Comparison of ENCODE assay signal across 9 cellular contexts in the genomic region with DNA sequence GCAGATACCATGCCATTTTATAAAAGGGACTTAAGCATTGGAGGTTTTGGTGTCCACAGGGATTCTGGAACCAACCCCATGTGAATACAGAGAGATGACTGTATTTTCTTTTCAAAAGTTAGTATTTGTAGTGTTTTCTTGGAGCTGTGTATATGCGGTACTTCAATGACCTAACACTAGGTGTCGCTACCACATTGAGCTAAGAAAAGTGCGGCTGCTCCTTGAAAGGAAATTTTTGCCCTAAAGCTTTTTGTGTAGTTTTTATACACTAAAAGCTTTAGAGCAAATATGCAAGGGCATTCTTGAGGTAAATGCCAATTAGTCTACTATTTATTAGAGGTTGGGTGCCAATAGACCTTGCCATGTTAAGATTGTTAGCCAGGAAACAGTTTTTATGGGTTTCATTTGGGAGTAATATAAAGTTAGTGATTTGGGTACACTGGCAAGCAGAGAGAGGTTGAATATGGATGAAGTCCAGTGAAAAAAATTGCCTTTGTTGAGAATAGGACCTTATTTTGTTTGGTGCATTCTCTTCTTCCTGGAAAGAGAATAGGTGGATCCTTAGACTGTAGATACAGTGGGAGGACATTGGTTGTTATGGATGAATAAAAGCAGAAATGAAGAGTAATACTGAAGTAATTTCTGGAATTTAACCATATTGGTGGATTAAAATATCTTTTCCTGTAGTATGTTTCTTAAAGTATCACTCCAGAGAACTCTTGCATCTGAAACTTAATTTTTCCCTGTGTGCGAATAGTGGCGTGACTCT. TPM values are rescaled to one million over a fixed set of nuclear protein-coding genes. Genes with fewer than 3 reads are reported as not detected.
DNase-seq lines count a peak whose midpoint lies in the region; ATAC-seq and TF ChIP-seq lines count a peak whose summit lies in the region.
"Had no signal": no experiment of that assay in that cellular context is flagged by ENCODE, and none has a peak within 500 bp of the region (broad histone marks: within the 10 kb centered on the region; RNA-seq: fewer than 3 reads in every experiment).

No MANE protein-coding gene starts in this region.

- 37 to 40% methylated on average over 5 of the region's 5 CpGs for WGBS in heart right ventricle, 2 donors

- TF ChIP-seq CTCF in heart right ventricle (IDR thresholded peaks at IDR 0.05), result peak; percentile 77 to 94 (median 89)

- no peaks in the 10 kb centered on the region for H3K27me3 ChIP-seq in NT2/D1 (ENCODE audit: insufficient read depth, insufficient read length)
- no peaks in the 10 kb centered on the region for H3K27me3 ChIP-seq in heart right ventricle

- no peaks in the 10 kb centered on the region for H3K27me3 Mint-ChIP-seq in activated naive CD8-positive, alpha-beta T cell treated with anti-CD3 and anti-CD28 coated beads, Interleukin-2, amount 10 ng/mL, durations not matched to agents 7 days and 5 days
- H3K27me3 Mint-ChIP-seq: activated naive CD4-positive, alpha-beta T cell treated with anti-CD3 and anti-CD28 coated beads, Interleukin-2, amount 50 U/mL, for 24 hours had no signal

- H3K9me3 ChIP-seq in NT2/D1 (ENCODE audit: insufficient read depth, low read length), result no peaks in the 10 kb centered on the region
- no peaks in the 10 kb centered on the region for H3K9me3 ChIP-seq in heart right ventricle

- POLR2A ChIA-PET in activated naive CD8-positive, alpha-beta T cell treated with anti-CD3 and anti-CD28 coated beads, Interleukin-2, amount 10 ng/mL, durations not matched to agents 7 days and 5 days (lab: Charles Lee), result no interaction called here

- H3K36me3 Mint-ChIP-seq in activated naive CD8-positive, alpha-beta T cell treated with anti-CD3 and anti-CD28 coated beads, Interleukin-2, amount 10 ng/mL, durations not matched to agents 7 days and 5 days, result no peaks in the 10 kb centered on the region
- H3K36me3 Mint-ChIP-seq: activated naive CD4-positive, alpha-beta T cell treated with anti-CD3 and anti-CD28 coated beads, Interleukin-2, amount 50 U/mL, for 24 hours had no signal

- ATAC-seq in activated naive CD8-positive, alpha-beta T cell treated with anti-CD3 and anti-CD28 coated beads, Interleukin-2, amount 10 ng/mL, durations not matched to agents 7 days and 5 days (ENCODE audit: low read depth), result peak; percentile 45
- ATAC-seq in heart right ventricle (peak in 2 of 8 donors; percentile 42 to 59), GM19351 (IDR thresholded peaks at IDR 0.05; ENCODE audit: unreplicated experiment) (no peak), HG03432 (IDR thresholded peaks at IDR 0.05; ENCODE audit: unreplicated experiment) (no peak)

- no peak overlapping the region for H3K4me3 Mint-ChIP-seq in activated naive CD8-positive, alpha-beta T cell treated with anti-CD3 and anti-CD28 coated beads, Interleukin-2, amount 10 ng/mL, durations not matched to agents 7 days and 5 days
- H3K4me3 Mint-ChIP-seq: activated naive CD4-positive, alpha-beta T cell treated with anti-CD3 and anti-CD28 coated beads, Interleukin-2, amount 50 U/mL, for 24 hours had no signal

- H3K4me3 ChIP-seq in NT2/D1 (ENCODE audit: insufficient read length, low read depth), result no peak overlapping the region
- no peak overlapping the region for H3K4me3 ChIP-seq in heart right ventricle

- H3K27ac Mint-ChIP-seq in activated naive CD8-positive, alpha-beta T cell treated with anti-CD3 and anti-CD28 coated beads, Interleukin-2, amount 10 ng/mL, durations not matched to agents 7 days and 5 days, result no peak overlapping the region
- H3K27ac Mint-ChIP-seq: activated naive CD4-positive, alpha-beta T cell treated with anti-CD3 and anti-CD28 coated beads, Interleukin-2, amount 50 U/mL, for 24 hours had no signal

- H3K9me3 Mint-ChIP-seq in activated naive CD8-positive, alpha-beta T cell treated with anti-CD3 and anti-CD28 coated beads, Interleukin-2, amount 10 ng/mL, durations not matched to agents 7 days and 5 days, result no peaks in the 10 kb centered on the region
- H3K9me3 Mint-ChIP-seq: activated naive CD4-positive, alpha-beta T cell treated with anti-CD3 and anti-CD28 coated beads, Interleukin-2, amount 50 U/mL, for 24 hours had no signal

- H3K4me1 Mint-ChIP-seq in activated naive CD8-positive, alpha-beta T cell treated with anti-CD3 and anti-CD28 coated beads, Interleukin-2, amount 10 ng/mL, durations not matched to agents 7 days and 5 days, result peaks cover 4% of the 10 kb centered on the region

- DNase-seq in EL (peak; percentile 65), HuH-7.5 (ENCODE audit: low spot score) (peak; percentile 89), NT2/D1 (ENCODE audit: low read depth, low spot score) (peak; percentile 54), heart right ventricle (peak in 1 of 2 donors; percentile 24), pulmonary artery endothelial cell (ENCODE audit: low read depth, low spot score) (peak; percentile 35)
- DNase-seq in activated naive CD8-positive, alpha-beta T cell treated with anti-CD3 and anti-CD28 coated beads, Interleukin-2, amount 10 ng/mL, durations not matched to agents 7 days and 5 days, result no peak

- no peak overlapping the region for H3K9ac ChIP-seq in NT2/D1 (ENCODE audit: insufficient read length, low read depth)

- intact Hi-C loops in heart right ventricle (cut with DNase I), result loop anchor here in 9 of 10 donors (2.0 to 10.0 kb wide), 11 partner anchors 274 to 1114 kb away; a partner anchor contains a TSS

- no peak overlapping the region for H3K27ac ChIP-seq in heart right ventricle

- H3K4me1 ChIP-seq in NT2/D1 (ENCODE audit: insufficient read depth, insufficient read length) (no peaks in the 10 kb centered on the region), heart right ventricle (peaks cover 0 to 5% (median 0%) of the 10 kb centered on the region in 9 donors)

- H3K36me3 ChIP-seq in NT2/D1 (ENCODE audit: insufficient read depth, insufficient read length, low read length), result no peaks in the 10 kb centered on the region
- H3K36me3 ChIP-seq in heart right ventricle, result no peaks in the 10 kb centered on the region

RNA-seq across cellular contexts. Expression of a gene that starts 43.3 kb away (rescaled TPM):
- total RNA-seq in activated naive CD8-positive, alpha-beta T cell treated with anti-CD3 and anti-CD28 coated beads, Interleukin-2, amount 10 ng/mL, durations not matched to agents 7 days and 5 days, result 10 to 100 TPM; 21.6 to 27.3 TPM
- 10 to 100 TPM; 14.1 to 21.8 (median 17.8) TPM for total RNA-seq in heart right ventricle
- polyA plus RNA-seq in heart right ventricle, result 1 to 10 TPM; 6.1 TPM
- total RNA-seq in pulmonary artery endothelial cell, result 17.1 and 20.1 TPM in 2 replicates
